Comparison of ENCODE assay signal across 19 cellular contexts in the genomic region with DNA sequence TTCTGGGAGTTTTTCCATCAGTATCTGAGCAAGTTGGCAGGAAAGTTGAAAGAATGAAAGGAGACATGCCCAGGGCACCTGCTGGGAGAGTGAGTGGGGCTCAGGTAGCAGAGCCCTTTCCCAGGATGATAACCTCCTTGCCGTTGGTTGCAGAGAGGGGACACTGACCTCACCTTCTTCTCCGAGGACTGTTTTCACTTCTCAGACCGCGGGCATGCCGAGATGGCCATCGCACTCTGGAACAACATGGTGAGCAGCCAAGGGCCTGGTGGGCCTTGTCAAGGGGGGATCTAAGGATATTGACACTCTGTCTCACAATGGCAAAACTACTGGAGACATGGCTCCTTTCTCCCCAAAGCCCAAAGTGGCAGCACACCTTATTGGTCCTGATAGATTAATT.
DNase-seq lines count a peak whose midpoint lies in the region; ATAC-seq and TF ChIP-seq lines count a peak whose summit lies in the region.
"Had no signal": no experiment of that assay in that cellular context is flagged by ENCODE, and none has a peak within 500 bp of the region (broad histone marks: within the 10 kb centered on the region; RNA-seq: fewer than 3 reads in every experiment).

No MANE protein-coding gene starts in this region.

- TF ChIP-seq POLR2A in esophagus muscularis mucosa (IDR thresholded peaks at IDR 0.05; ENCODE audit: low read depth) = no peak

- no peaks in the 10 kb centered on the region for H3K27me3 Mint-ChIP-seq in type B pancreatic cell

- H3K4me3 Mint-ChIP-seq in type B pancreatic cell = no peak overlapping the region
- H3K4me3 Mint-ChIP-seq: CD14-positive monocyte, H9 had no signal

- peaks cover 25% of the 10 kb centered on the region for H3K4me1 Mint-ChIP-seq in type B pancreatic cell (ENCODE audit: unreplicated experiment)
- H3K4me1 Mint-ChIP-seq: CD14-positive monocyte had no signal

- H3K9me3 Mint-ChIP-seq in type B pancreatic cell = no peaks in the 10 kb centered on the region
- H3K9me3 Mint-ChIP-seq: CD14-positive monocyte, H9 had no signal

- no peak for TF ChIP-seq EP300 in esophagus muscularis mucosa (IDR thresholded peaks at IDR 0.05)

- H3K36me3 Mint-ChIP-seq in type B pancreatic cell = no peaks in the 10 kb centered on the region

- intact Hi-C loops in esophagus muscularis mucosa (cut with DNase I) = no loop called here
- intact Hi-C loops in psoas muscle (cut with DNase I) = no loop called here
- intact Hi-C loops in lower lobe of right lung (cut with DNase I) = no loop called here

- H3K4me1 ChIP-seq in RWPE2 (ENCODE audit: insufficient read depth, poor library complexity, severe bottlenecking) (peaks cover 17% of the 10 kb centered on the region), esophagus muscularis mucosa (peaks cover 46 to 98% (median 95%) of the 10 kb centered on the region in 4 donors), psoas muscle (peaks cover 82% of the 10 kb centered on the region), lower lobe of right lung (peaks cover 24% of the 10 kb centered on the region)

- no peak for TF ChIP-seq CTCF in RWPE2 (IDR thresholded peaks at IDR 0.05; ENCODE audit: poor library complexity, severe bottlenecking)
- TF ChIP-seq CTCF in esophagus muscularis mucosa (IDR thresholded peaks at IDR 0.05) = no peak
- TF ChIP-seq CTCF in psoas muscle (IDR thresholded peaks at IDR 0.05) = no peak
- no peak for TF ChIP-seq CTCF in type B pancreatic cell (conservative IDR thresholded peaks at IDR 0.05)
- no peak for TF ChIP-seq CTCF in lower lobe of right lung (IDR thresholded peaks at IDR 0.05)

- no peaks in the 10 kb centered on the region for H3K9me3 ChIP-seq in RWPE2 (ENCODE audit: severe bottlenecking)
- H3K9me3 ChIP-seq in esophagus muscularis mucosa = no peaks in the 10 kb centered on the region
- no peaks in the 10 kb centered on the region for H3K9me3 ChIP-seq in psoas muscle
- no peaks in the 10 kb centered on the region for H3K9me3 ChIP-seq in lower lobe of right lung
- H3K9me3 ChIP-seq: MG63, SJCRH30 had no signal

- peak overlapping the region; percentile 75 for H3K27ac Mint-ChIP-seq in type B pancreatic cell
- H3K27ac Mint-ChIP-seq: H9 had no signal

- H3K4me3 ChIP-seq in RWPE2 (ENCODE audit: severe bottlenecking) = no peak overlapping the region
- no peak overlapping the region for H3K4me3 ChIP-seq in esophagus muscularis mucosa
- no peak overlapping the region for H3K4me3 ChIP-seq in psoas muscle
- H3K4me3 ChIP-seq in lower lobe of right lung = no peak overlapping the region
- H3K4me3 ChIP-seq: MG63, SJCRH30 had no signal

- no peaks in the 10 kb centered on the region for H3K27me3 ChIP-seq in RWPE2 (ENCODE audit: insufficient read depth, poor library complexity, severe bottlenecking)
- H3K27me3 ChIP-seq in esophagus muscularis mucosa = no peaks in the 10 kb centered on the region
- no peaks in the 10 kb centered on the region for H3K27me3 ChIP-seq in psoas muscle (ENCODE audit: insufficient read depth in 3 of 3, low read length in 2 of 3)
- no peaks in the 10 kb centered on the region for H3K27me3 ChIP-seq in lower lobe of right lung (ENCODE audit: low read depth)
- H3K27me3 ChIP-seq: MG63, SJCRH30 had no signal

- H3K27ac ChIP-seq in RWPE2 (ENCODE audit: poor library complexity, severe bottlenecking) (peak overlapping the region; percentile 60), esophagus muscularis mucosa (replicated peaks in 1 of 4) (peak overlapping the region; percentile 92 to 98 (median 96)), psoas muscle (peak overlapping the region; percentile 77), lower lobe of right lung (no peak overlapping the region)
- H3K27ac ChIP-seq: SJCRH30 had no signal

- H3K36me3 ChIP-seq in RWPE2 (ENCODE audit: low read depth) (no peaks in the 10 kb centered on the region), esophagus muscularis mucosa (no peaks in the 10 kb centered on the region), psoas muscle (ENCODE audit: insufficient read depth in 1 of 2, low read depth in 1 of 2) (no peaks in the 10 kb centered on the region), lower lobe of right lung (no peaks in the 10 kb centered on the region)
- H3K36me3 ChIP-seq: MG63, SJCRH30 had no signal

- DNase-seq in RWPE2 (ENCODE audit: low spot score) = no peak
- no peak for DNase-seq in esophagus muscularis mucosa (ENCODE audit: extremely low spot score)
- no peak for DNase-seq in psoas muscle
- no peak for DNase-seq in type B pancreatic cell (ENCODE audit: extremely low spot score, unreplicated experiment)
- no peak for DNase-seq in lower lobe of right lung
- no peak for DNase-seq in midbrain (lab: John Stamatoyannopoulos, UW)
- DNase-seq: DMS 273 treated with DMSO at 0.1 percent for 48 hours, DND-41, H9, Kasumi-1, MG63, NCI-H1048, NCI-H1436, NCI-H1930, NCI-H226, NCI-H524 treated with DMSO at 0.1 percent for 48 hours, SJCRH30 had no signal

- ATAC-seq in RWPE2 (ENCODE audit: low read depth) (no peak), psoas muscle (no peak), lower lobe of right lung (no peak), GM21737 (IDR thresholded peaks at IDR 0.05; ENCODE audit: unreplicated experiment) (no peak)

- WGBS in esophagus muscularis mucosa = 88% methylated on average over 6 of the region's 6 CpGs
- 87 to 92% (median 89%) methylated on average over 6 of the region's 6 CpGs for WGBS in psoas muscle, 3 donors
